In genomic region chr21:42009831-42010506, GRCh38 we compare ENCODE assay signal across 8 cellular contexts. TPM values are rescaled to one million over a fixed set of nuclear protein-coding genes. Genes with fewer than 3 reads are reported as not detected.
DNase-seq lines count a peak whose midpoint lies in the region; FAIRE-seq and TF ChIP-seq lines count a peak whose summit lies in the region.

TSS of gene ZBTB21 (minus strand) at chr21:42010360. CDS start at chr21:41994095, 16,265 bp downstream.

- peaks cover 6 to 12% of the 10 kb centered on the region in 2 experiments; a peak in 2 of 3 replicates for H3K36me3 ChIP-seq in HEK293 (ENCODE audit: control insufficient read depth in 2 of 2, insufficient read depth in 1 of 2, low read length in 2 of 2)
- peaks cover 0 to 29% of the 10 kb centered on the region in 2 donors for H3K36me3 ChIP-seq in neuronal stem cell (replicated peaks in 1 of 2; ENCODE audit: control insufficient read depth in 2 of 2, insufficient read depth in 2 of 2, low read length in 2 of 2)

- no peaks in the 10 kb centered on the region for H3K79me1 ChIP-seq in neuronal stem cell (ENCODE audit: low read depth, low read length)

- no CpG with 5 or more reads among the region's 75 CpGs for WGBS in neuronal stem cell (ENCODE audit: extremely low coverage in 2 of 2, insufficient read length in 2 of 2, insufficient replicate concordance in 1 of 2), 2 donors

- POLR2A ChIA-PET in HEK293 (lab: Yijun Ruan, JAX): interaction anchor here (1.4 kb wide), 1 partner anchor 130 kb away, joined by 4 read pairs; no protein-coding TSS in a partner anchor

- H2AK5ac ChIP-seq in neuronal stem cell (ENCODE audit: low read depth, low read length): no peak within 1 kb of the TSS

- no peak within 1 kb of the TSS for H2BK120ac ChIP-seq in neuronal stem cell (ENCODE audit: low read depth, low read length)

- no peak within 1 kb of the TSS for H4K91ac ChIP-seq in neuronal stem cell (ENCODE audit: low read depth, low read length, poor library complexity)

- DNase-seq in MV-4-11 (lab: John Stamatoyannopoulos, UW): peak; percentile 95
- DNase-seq in SK-MEL-5 (ENCODE audit: low read depth, low spot score): peak; percentile 97
- peak; percentile 98 for DNase-seq in activated naive CD4-positive, alpha-beta T cell treated with Interleukin-2 at 50 U/mL for 16 hours
- peak; percentile 93 for DNase-seq in foreskin melanocyte
- peak; percentile 98 for DNase-seq in neuronal stem cell (ENCODE audit: low spot score)

- CTCF ChIA-PET in HEK293 (lab: Yijun Ruan, JAX): interaction anchor here (0.7 to 1.4 kb wide), 2 partner anchors 98 to 517 kb away, joined by 3 to 4 read pairs; no protein-coding TSS in a partner anchor

- no peak within 1 kb of the TSS for H3K4ac ChIP-seq in neuronal stem cell (ENCODE audit: low read length)

- H3K9me3 ChIP-seq in HEK293 (ENCODE audit: control insufficient read depth, insufficient read depth, low read depth, low read length): no peaks in the 10 kb centered on the region
- peaks cover 2 to 7% of the 10 kb centered on the region in 2 donors for H3K9me3 ChIP-seq in neuronal stem cell (replicated peaks in 1 of 2; ENCODE audit: control insufficient read depth in 2 of 2, insufficient read depth in 1 of 2, low read depth in 1 of 2, low read length in 2 of 2)

- H3K27ac ChIP-seq in HEK293 (ENCODE audit: extremely low read depth, low read depth, low read length) (peak within 1 kb of the TSS; percentile 94), neuronal stem cell (replicated peaks; ENCODE audit: low read length) (peak within 1 kb of the TSS; percentile 86)

- peaks cover 0 to 18% (median 8%) of the 10 kb centered on the region in 3 experiments for H3K27me3 ChIP-seq in neuronal stem cell (ENCODE audit: control insufficient read depth in 3 of 3, insufficient read depth in 3 of 3, low read depth in 1 of 3, low read length in 3 of 3)

- in situ Hi-C loops in SK-MEL-5 (cut with HindIII; ENCODE audit: low pct_unique_long_range_greater_than_20kb, low sequenced_read_pairs): no loop called here

- H4K8ac ChIP-seq in neuronal stem cell (ENCODE audit: low read depth, low read length): no peak within 1 kb of the TSS

- H3K4me2 ChIP-seq in neuronal stem cell (ENCODE audit: insufficient read depth, low read length, poor library complexity, severe bottlenecking): peak within 1 kb of the TSS; percentile 92

- TF ChIP-seq CTCF in HEK293 (tag by site-specific recombination; IDR thresholded peaks at IDR 0.05) (no peak), subcutaneous adipose tissue (IDR thresholded peaks at IDR 0.05; ENCODE audit: low read depth) (no peak)

- H3K18ac ChIP-seq in neuronal stem cell (ENCODE audit: low read length): peak within 1 kb of the TSS; percentile 97

- peak within 1 kb of the TSS; percentile 70 for H3K9ac ChIP-seq in neuronal stem cell (ENCODE audit: low read depth, low read length, poor library complexity)

- no peak within 1 kb of the TSS for H2BK5ac ChIP-seq in neuronal stem cell (ENCODE audit: low read length)

- H2BK12ac ChIP-seq in neuronal stem cell (ENCODE audit: low read length): no peak within 1 kb of the TSS

- H3K4me3 ChIP-seq in HEK293 (ENCODE audit: low read depth, low read length) (peak within 1 kb of the TSS; percentile 73), neuronal stem cell (ENCODE audit: low read length in 2 of 2) (peak within 1 kb of the TSS; percentile 55 to 92)

- H3K23ac ChIP-seq in neuronal stem cell (ENCODE audit: low read depth, low read length, poor library complexity): peak within 1 kb of the TSS; percentile 90

- FAIRE-seq in G401.6 (lab: Jason Lieb, UNC): peak; percentile 90

- no peak within 1 kb of the TSS for H2BK15ac ChIP-seq in neuronal stem cell (ENCODE audit: low read length)

- peak within 1 kb of the TSS; percentile 40 for H3K14ac ChIP-seq in neuronal stem cell (ENCODE audit: low read length)

- H2AFZ ChIP-seq in neuronal stem cell (ENCODE audit: low read length): peak within 1 kb of the TSS; percentile 96

- H3K4me1 ChIP-seq in HEK293 (ENCODE audit: control insufficient read depth, insufficient read depth, low read length) (0 out of 2 replicates have a peak, but pooled peaks cover 3% of the 10 kb centered on the region), neuronal stem cell (ENCODE audit: control insufficient read depth in 2 of 2, insufficient read depth in 1 of 2, low read depth in 1 of 2, low read length in 2 of 2) (peaks cover 0 to 1% of the 10 kb centered on the region in 2 donors)

TF ChIP-seq in HEK293, 187 proteins besides CTCF, POLR2A, EP300 and RAD21 (continues in another document):
- TF ChIP-seq PRDM1 (tag by site-specific recombination; IDR thresholded peaks at IDR 0.05) (0 out of 2 replicates have a peak, but pooled peaks have one; percentile 23), ZNF555 (tag by site-specific recombination; conservative IDR thresholded peaks at IDR 0.05) (no peak), ZEB2 (tag by site-specific recombination; IDR thresholded peaks at IDR 0.05) (peak; percentile 96), OVOL3 (tag by site-specific recombination; IDR thresholded peaks at IDR 0.05) (0 out of 2 replicates have a peak, but pooled peaks have one; percentile 40), KLF8 (tag by site-specific recombination; IDR thresholded peaks at IDR 0.05) (peak; percentile 68; the same call in 1 of the 2 replicates), ZBTB1 (tag by site-specific recombination; IDR thresholded peaks at IDR 0.05) (peak; percentile 64; the same call in 1 of the 2 replicates), ZIC2 (tag by site-specific recombination; IDR thresholded peaks at IDR 0.05) (no peak), ZNF223 (tag by site-specific recombination; IDR thresholded peaks at IDR 0.05) (no peak), FEZF1 (tag by site-specific recombination; IDR thresholded peaks at IDR 0.05) (0 out of 2 replicates have a peak, but pooled peaks have one; percentile 12), ELK4 (IDR thresholded peaks at IDR 0.05; ENCODE audit: borderline replicate concordance, low read depth, low read length) (no peak)
- TF ChIP-seq, protein P1, sequence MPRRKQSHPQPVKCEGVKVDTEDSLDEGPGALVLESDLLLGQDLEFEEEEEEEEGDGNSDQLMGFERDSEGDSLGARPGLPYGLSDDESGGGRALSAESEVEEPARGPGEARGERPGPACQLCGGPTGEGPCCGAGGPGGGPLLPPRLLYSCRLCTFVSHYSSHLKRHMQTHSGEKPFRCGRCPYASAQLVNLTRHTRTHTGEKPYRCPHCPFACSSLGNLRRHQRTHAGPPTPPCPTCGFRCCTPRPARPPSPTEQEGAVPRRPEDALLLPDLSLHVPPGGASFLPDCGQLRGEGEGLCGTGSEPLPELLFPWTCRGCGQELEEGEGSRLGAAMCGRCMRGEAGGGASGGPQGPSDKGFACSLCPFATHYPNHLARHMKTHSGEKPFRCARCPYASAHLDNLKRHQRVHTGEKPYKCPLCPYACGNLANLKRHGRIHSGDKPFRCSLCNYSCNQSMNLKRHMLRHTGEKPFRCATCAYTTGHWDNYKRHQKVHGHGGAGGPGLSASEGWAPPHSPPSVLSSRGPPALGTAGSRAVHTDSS (tag by site-specific recombination; IDR thresholded peaks at IDR 0.05): no peak
- TF ChIP-seq, protein P2, sequence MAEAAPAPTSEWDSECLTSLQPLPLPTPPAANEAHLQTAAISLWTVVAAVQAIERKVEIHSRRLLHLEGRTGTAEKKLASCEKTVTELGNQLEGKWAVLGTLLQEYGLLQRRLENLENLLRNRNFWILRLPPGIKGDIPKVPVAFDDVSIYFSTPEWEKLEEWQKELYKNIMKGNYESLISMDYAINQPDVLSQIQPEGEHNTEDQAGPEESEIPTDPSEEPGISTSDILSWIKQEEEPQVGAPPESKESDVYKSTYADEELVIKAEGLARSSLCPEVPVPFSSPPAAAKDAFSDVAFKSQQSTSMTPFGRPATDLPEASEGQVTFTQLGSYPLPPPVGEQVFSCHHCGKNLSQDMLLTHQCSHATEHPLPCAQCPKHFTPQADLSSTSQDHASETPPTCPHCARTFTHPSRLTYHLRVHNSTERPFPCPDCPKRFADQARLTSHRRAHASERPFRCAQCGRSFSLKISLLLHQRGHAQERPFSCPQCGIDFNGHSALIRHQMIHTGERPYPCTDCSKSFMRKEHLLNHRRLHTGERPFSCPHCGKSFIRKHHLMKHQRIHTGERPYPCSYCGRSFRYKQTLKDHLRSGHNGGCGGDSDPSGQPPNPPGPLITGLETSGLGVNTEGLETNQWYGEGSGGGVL (tag by site-specific recombination; IDR thresholded peaks at IDR 0.05): no peak
- TF ChIP-seq, protein P3, sequence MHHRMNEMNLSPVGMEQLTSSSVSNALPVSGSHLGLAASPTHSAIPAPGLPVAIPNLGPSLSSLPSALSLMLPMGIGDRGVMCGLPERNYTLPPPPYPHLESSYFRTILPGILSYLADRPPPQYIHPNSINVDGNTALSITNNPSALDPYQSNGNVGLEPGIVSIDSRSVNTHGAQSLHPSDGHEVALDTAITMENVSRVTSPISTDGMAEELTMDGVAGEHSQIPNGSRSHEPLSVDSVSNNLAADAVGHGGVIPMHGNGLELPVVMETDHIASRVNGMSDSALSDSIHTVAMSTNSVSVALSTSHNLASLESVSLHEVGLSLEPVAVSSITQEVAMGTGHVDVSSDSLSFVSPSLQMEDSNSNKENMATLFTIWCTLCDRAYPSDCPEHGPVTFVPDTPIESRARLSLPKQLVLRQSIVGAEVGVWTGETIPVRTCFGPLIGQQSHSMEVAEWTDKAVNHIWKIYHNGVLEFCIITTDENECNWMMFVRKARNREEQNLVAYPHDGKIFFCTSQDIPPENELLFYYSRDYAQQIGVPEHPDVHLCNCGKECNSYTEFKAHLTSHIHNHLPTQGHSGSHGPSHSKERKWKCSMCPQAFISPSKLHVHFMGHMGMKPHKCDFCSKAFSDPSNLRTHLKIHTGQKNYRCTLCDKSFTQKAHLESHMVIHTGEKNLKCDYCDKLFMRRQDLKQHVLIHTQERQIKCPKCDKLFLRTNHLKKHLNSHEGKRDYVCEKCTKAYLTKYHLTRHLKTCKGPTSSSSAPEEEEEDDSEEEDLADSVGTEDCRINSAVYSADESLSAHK (tag by site-specific recombination; IDR thresholded peaks at IDR 0.05): peak; percentile 54; the same call in 1 of the 2 replicates

RNA-seq across cellular contexts. Expression of gene ZBTB21, which starts in this region (rescaled TPM):
- total RNA-seq in SK-MEL-5 (2014; rRNA removed; shearing (Covaris generic)): 6.2 TPM in 2 replicates
- 5.3 and 8.9 TPM in 2 replicates for polyA plus RNA-seq in SK-MEL-5 (2015; cell fraction: cytosol; rRNA removed)
- polyA plus RNA-seq in SK-MEL-5 (2015; cell fraction: nucleus; rRNA removed): 14.0 and 16.5 TPM in 2 replicates
- polyA plus RNA-seq in neuronal stem cell (2013, experiment 1 of 2): 11.2 TPM
- polyA plus RNA-seq in neuronal stem cell (2013, experiment 2 of 2): 11.2 TPM
- total RNA-seq in subcutaneous adipose tissue: 10 to 100 TPM in 3 of 4 donors, 1 to 10 TPM in 1; 7.0 to 18.4 (median 12.4) TPM

Comparison
In these comparisons a context has a peak if more than half of its experiments do, and no peak if none do; other contexts are left out.
1. Peak in every context shown above with its lines: DNase-seq, H3K4me3 ChIP-seq and H3K27ac ChIP-seq.